ENCODE assay signal across 1 cellular context in genomic region chr13:48223016-48223385, GRCh38.
TF ChIP-seq lines count a peak whose summit lies in the region.

No MANE protein-coding gene starts in this region.

TF ChIP-seq in GM23338, 12 proteins besides CTCF, POLR2A, EP300 and RAD21 (continued from another document):
- TF ChIP-seq POLR2AphosphoS5 (IDR thresholded peaks at IDR 0.05; ENCODE audit: low read depth) (no peak), ETS1 (IDR thresholded peaks at IDR 0.05) (no peak), ZNF462 (CRISPR knock-in tag; IDR thresholded peaks at IDR 0.05) (no peak)
